In genomic region chr17:19318611-19319010, GRCh38 we compare ENCODE assay signal across 15 cellular contexts. TPM values are rescaled to one million over a fixed set of nuclear protein-coding genes. Genes with fewer than 3 reads are reported as not detected.
DNase-seq lines count a peak whose midpoint lies in the region; ATAC-seq and TF ChIP-seq lines count a peak whose summit lies in the region.
"Had no signal": no experiment of that assay in that cellular context is flagged by ENCODE, and none has a peak within 500 bp of the region (broad histone marks: within the 10 kb centered on the region; RNA-seq: fewer than 3 reads in every experiment).

No MANE protein-coding gene starts in this region.

- H3K4me1 Mint-ChIP-seq in WTC11 (peaks cover 31% of the 10 kb centered on the region), endodermal cell (peaks cover 26% of the 10 kb centered on the region)
- H3K4me1 Mint-ChIP-seq: CD4-positive, alpha-beta memory T cell had no signal

- H3K9me3 ChIP-seq in endodermal cell (ENCODE audit: control insufficient read depth, low read length), result no peaks in the 10 kb centered on the region
- H3K9me3 ChIP-seq in thyroid gland, result no peaks in the 10 kb centered on the region
- H3K9me3 ChIP-seq: A549, BE2C had no signal

- H3K4me3 ChIP-seq in endodermal cell (ENCODE audit: low read length), result no peak overlapping the region
- no peak overlapping the region for H3K4me3 ChIP-seq in thyroid gland (replicated peaks in 1 of 3)
- H3K4me3 ChIP-seq: A549, GM23338 had no signal

- H3K9ac ChIP-seq in endodermal cell (ENCODE audit: extremely low read depth, low read length, poor library complexity, severe bottlenecking), result no peak overlapping the region

- H3K9me3 Mint-ChIP-seq in WTC11, result peaks cover under 1% of the 10 kb centered on the region; the same call in 1 of the 2 replicates
- H3K9me3 Mint-ChIP-seq in endodermal cell, result no peaks in the 10 kb centered on the region
- H3K9me3 Mint-ChIP-seq: CD4-positive, alpha-beta memory T cell; GM23338 had no signal

- POLR2A ChIA-PET in WTC11 (lab: Charles Lee), result interaction anchor here (0.7 kb wide), 1 partner anchor 150 kb away, joined by 3 read pairs; no protein-coding TSS in a partner anchor

- 94 to 100% methylated on average over 5 to 6 of the region's 6 CpGs for WGBS in endodermal cell (ENCODE audit: insufficient coverage in 1 of 2, insufficient read length in 1 of 2), 2 experiments
- 30 to 38% methylated on average over 6 of the region's 6 CpGs for WGBS in thyroid gland, 2 donors

- H3K36me3 ChIP-seq in endodermal cell (ENCODE audit: control insufficient read depth, insufficient read depth, low read length) (peaks cover 39% of the 10 kb centered on the region), thyroid gland (no peaks in the 10 kb centered on the region)
- H3K36me3 ChIP-seq: BE2C had no signal

- H3K27me3 ChIP-seq in endodermal cell (ENCODE audit: control insufficient read depth, insufficient read depth, low read length, poor library complexity, severe bottlenecking) (no peaks in the 10 kb centered on the region), thyroid gland (no peaks in the 10 kb centered on the region)
- H3K27me3 ChIP-seq: BE2C had no signal

- no peaks in the 10 kb centered on the region for H3K4me1 ChIP-seq in endodermal cell (ENCODE audit: control insufficient read depth, insufficient read depth, low read length)
- peaks cover 35 to 41% of the 10 kb centered on the region in 2 donors for H3K4me1 ChIP-seq in thyroid gland

- no peaks in the 10 kb centered on the region for H3K27me3 Mint-ChIP-seq in WTC11 (ENCODE audit: low read depth)
- no peaks in the 10 kb centered on the region for H3K27me3 Mint-ChIP-seq in endodermal cell (ENCODE audit: insufficient read depth)

- H3K4me3 Mint-ChIP-seq in WTC11 (no peak overlapping the region), endodermal cell (no peak overlapping the region)
- H3K4me3 Mint-ChIP-seq: CD4-positive, alpha-beta memory T cell; GM23338 had no signal

- no peak for DNase-seq in WTC11 (ENCODE audit: low spot score)
- DNase-seq in endodermal cell, result peak; percentile 35
- DNase-seq in posterior vena cava (ENCODE audit: low spot score), result peak; percentile 28
- peak; percentile 79 to 82 for DNase-seq in thyroid gland
- DNase-seq in medulla oblongata (ENCODE audit: extremely low spot score), result no peak
- DNase-seq in hepatic stellate cell (ENCODE audit: low spot score), result no peak
- DNase-seq in middle frontal gyrus (ENCODE audit: extremely low spot score, low spot score), result no peak
- DNase-seq: BE2C; CD4-positive, alpha-beta memory T cell; DMS79; H7 had no signal

- H3K27ac ChIP-seq in endodermal cell (ENCODE audit: low read depth, low read length) (no peak overlapping the region), thyroid gland (peak overlapping the region; percentile 84 to 89 (median 87))
- H3K27ac ChIP-seq: A549, C4-2B had no signal

- TF ChIP-seq CTCF in WTC11 (IDR thresholded peaks at IDR 0.05), result no peak
- TF ChIP-seq CTCF in endodermal cell (conservative IDR thresholded peaks at IDR 0.05), result no peak
- TF ChIP-seq CTCF in thyroid gland (IDR thresholded peaks at IDR 0.05), result no peak

- intact Hi-C loops in posterior vena cava (cut with DNase I), result no loop called here
- intact Hi-C loops in thyroid gland (cut with DNase I), result no loop called here

- no peak for TF ChIP-seq POLR2A in thyroid gland (IDR thresholded peaks at IDR 0.05)

- H3K27ac Mint-ChIP-seq in WTC11 (peak overlapping the region; percentile 57; the same call in 1 of the 2 replicates), endodermal cell (no peak overlapping the region)

- H3K36me3 Mint-ChIP-seq in WTC11 (peaks cover 25% of the 10 kb centered on the region), endodermal cell (ENCODE audit: low read depth) (peaks cover 33% of the 10 kb centered on the region)

- no peak for ATAC-seq in WTC11
- ATAC-seq in HG03354 (IDR thresholded peaks at IDR 0.05; ENCODE audit: poor library complexity, severe bottlenecking, unreplicated experiment), result no peak
- ATAC-seq: A549, GM23338 had no signal

- CTCF ChIA-PET in WTC11 (lab: Charles Lee), result no interaction called here

TF ChIP-seq in WTC11, 78 proteins besides CTCF, POLR2A, EP300 and RAD21:
- TF ChIP-seq, protein P1, sequence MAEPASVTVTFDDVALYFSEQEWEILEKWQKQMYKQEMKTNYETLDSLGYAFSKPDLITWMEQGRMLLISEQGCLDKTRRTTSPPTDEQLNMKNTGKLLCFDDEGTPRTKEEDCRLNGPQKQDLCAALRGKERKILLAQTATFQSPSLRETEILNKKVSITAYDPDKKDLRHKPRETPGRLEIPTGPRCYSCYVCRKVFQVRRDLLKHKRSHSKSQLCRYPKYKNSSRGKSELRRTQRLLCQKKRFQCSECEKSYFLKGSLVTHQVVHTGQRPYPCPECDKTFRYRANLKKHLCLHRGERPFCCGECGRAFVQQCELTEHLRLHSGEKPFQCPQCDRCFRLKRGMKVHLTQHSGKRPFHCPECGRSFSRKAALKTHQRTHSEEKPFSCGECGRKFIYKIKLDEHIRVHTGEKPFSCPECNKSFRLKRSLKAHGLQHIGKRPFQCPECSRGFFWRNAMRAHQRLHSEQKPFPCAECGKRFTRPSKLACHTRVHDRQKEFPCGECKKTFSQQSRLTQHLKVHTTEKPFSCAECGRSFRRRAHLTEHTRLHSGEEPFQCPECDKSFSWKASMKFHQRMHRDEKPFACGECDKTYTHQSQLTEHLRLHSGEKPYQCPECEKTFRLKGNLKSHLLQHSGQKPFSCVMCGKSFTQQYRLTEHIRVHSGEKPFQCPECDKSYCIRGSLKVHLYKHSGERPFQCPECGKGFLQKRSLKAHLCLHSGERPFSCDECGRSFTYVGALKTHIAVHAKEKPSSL (CRISPR knock-in tag; conservative IDR thresholded peaks at IDR 0.05), result no peak
- TF ChIP-seq, protein P2, sequence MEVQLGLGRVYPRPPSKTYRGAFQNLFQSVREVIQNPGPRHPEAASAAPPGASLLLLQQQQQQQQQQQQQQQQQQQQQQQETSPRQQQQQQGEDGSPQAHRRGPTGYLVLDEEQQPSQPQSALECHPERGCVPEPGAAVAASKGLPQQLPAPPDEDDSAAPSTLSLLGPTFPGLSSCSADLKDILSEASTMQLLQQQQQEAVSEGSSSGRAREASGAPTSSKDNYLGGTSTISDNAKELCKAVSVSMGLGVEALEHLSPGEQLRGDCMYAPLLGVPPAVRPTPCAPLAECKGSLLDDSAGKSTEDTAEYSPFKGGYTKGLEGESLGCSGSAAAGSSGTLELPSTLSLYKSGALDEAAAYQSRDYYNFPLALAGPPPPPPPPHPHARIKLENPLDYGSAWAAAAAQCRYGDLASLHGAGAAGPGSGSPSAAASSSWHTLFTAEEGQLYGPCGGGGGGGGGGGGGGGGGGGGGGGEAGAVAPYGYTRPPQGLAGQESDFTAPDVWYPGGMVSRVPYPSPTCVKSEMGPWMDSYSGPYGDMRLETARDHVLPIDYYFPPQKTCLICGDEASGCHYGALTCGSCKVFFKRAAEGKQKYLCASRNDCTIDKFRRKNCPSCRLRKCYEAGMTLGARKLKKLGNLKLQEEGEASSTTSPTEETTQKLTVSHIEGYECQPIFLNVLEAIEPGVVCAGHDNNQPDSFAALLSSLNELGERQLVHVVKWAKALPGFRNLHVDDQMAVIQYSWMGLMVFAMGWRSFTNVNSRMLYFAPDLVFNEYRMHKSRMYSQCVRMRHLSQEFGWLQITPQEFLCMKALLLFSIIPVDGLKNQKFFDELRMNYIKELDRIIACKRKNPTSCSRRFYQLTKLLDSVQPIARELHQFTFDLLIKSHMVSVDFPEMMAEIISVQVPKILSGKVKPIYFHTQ (CRISPR knock-in tag; IDR thresholded peaks at IDR 0.05), result no peak

RNA-seq across cellular contexts. Expression of gene B9D1, which starts 43.9 kb away (rescaled TPM):
- 31.9 to 39.2 TPM (median 39.0 TPM) in 3 replicates for total RNA-seq in WTC11 (2021)
- 10 to 100 TPM; 37.7 to 42.8 TPM for total RNA-seq in endodermal cell
- 28.5 TPM for polyA plus RNA-seq in endodermal cell (2013, experiment 1 of 2)
- 25.0 TPM for polyA plus RNA-seq in endodermal cell (2013, experiment 2 of 2)
- total RNA-seq in posterior vena cava, result 1 to 10 TPM; 7.7 to 9.8 TPM
- total RNA-seq in thyroid gland, result 100 to 1,000 TPM in 2 of 4 donors, 10 to 100 TPM in 2; 45.0 to 104 (median 90.3) TPM

RNA-seq across cellular contexts. Expression of gene MAPK7, which starts 59.7 kb away (rescaled TPM):
- total RNA-seq in WTC11 (2021), result 35.6 to 38.5 TPM (median 37.4 TPM) in 3 replicates
- 10 to 100 TPM; 33.3 to 53.4 TPM for total RNA-seq in endodermal cell
- 29.3 TPM for polyA plus RNA-seq in endodermal cell (2013, experiment 1 of 2)
- polyA plus RNA-seq in endodermal cell (2013, experiment 2 of 2), result 25.5 TPM
- total RNA-seq in posterior vena cava, result 10 to 100 TPM; 28.8 to 29.2 TPM
- total RNA-seq in thyroid gland, result 10 to 100 TPM; 22.4 to 46.5 (median 31.3) TPM

Comparison
In these comparisons a context has a peak if more than half of its experiments do, and no peak if none do; other contexts are left out.
1. DNase-seq: peak in endodermal cell (single experiment), posterior vena cava (single experiment) and thyroid gland (2 of 2); none in WTC11 (single experiment), medulla oblongata (single experiment), hepatic stellate cell (single experiment) and middle frontal gyrus (single experiment).